4 cellular contexts compared by ENCODE assay signal in the genomic region with DNA sequence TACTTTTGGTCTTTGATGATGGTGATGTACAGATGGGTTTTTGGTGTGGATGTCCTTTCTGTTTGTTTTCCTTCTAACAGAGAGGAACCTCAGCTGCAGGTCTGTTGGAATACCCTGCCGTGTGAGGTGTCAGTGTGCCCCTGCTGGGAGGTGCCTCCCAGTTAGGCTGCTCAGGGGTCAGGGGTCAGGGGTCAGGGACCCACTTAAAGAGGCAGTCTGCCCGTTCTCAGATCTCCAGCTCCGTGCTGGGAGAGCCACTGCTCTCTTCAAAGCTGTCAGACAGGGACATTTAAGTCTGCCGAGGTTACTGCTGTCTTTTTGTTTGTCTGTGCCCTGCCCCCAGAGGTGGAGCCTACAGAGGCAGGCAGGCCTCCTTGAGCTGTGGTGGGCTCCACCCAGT. TPM values are rescaled to one million over a fixed set of nuclear protein-coding genes. Genes with fewer than 3 reads are reported as not detected.
"Had no signal": no experiment of that assay in that cellular context is flagged by ENCODE, and none has a peak within 500 bp of the region (broad histone marks: within the 10 kb centered on the region; RNA-seq: fewer than 3 reads in every experiment).

No MANE protein-coding gene starts in this region.

RNA-seq across cellular contexts. Expression of a gene that starts 3.7 kb away (rescaled TPM):
- total RNA-seq: LHCN-M2, M059J, MCF 10A, NCI-H460 had no signal

RNA-seq across cellular contexts. Expression of a gene that starts 6.6 kb away (rescaled TPM):
- total RNA-seq: LHCN-M2, M059J, MCF 10A, NCI-H460 had no signal

RNA-seq across cellular contexts. Expression of a gene that starts 11.9 kb away (rescaled TPM):
- total RNA-seq: LHCN-M2, M059J, MCF 10A, NCI-H460 had no signal

RNA-seq across cellular contexts. Expression of a gene that starts 44.7 kb away (rescaled TPM):
- total RNA-seq: LHCN-M2, M059J, MCF 10A, NCI-H460 had no signal
